ENCODE assay signal across 16 cellular contexts in genomic region chr1:156812293-156812990, GRCh38. TPM values are rescaled to one million over a fixed set of nuclear protein-coding genes. Genes with fewer than 3 reads are reported as not detected.
DNase-seq lines count a peak whose midpoint lies in the region; ATAC-seq lines count a peak whose summit lies in the region.
"Had no signal": no experiment of that assay in that cellular context is flagged by ENCODE, and none has a peak within 500 bp of the region (broad histone marks: within the 10 kb centered on the region; RNA-seq: fewer than 3 reads in every experiment).

No MANE protein-coding gene starts in this region.

- no peak for ATAC-seq in activated CD4-positive, alpha-beta T cell treated with anti-CD3 and anti-CD28 coated beads for 36 hours
- no peak for ATAC-seq in activated CD8-positive, alpha-beta T cell treated with anti-CD3 and anti-CD28 coated beads, Interleukin-2, amount 10 ng/mL, durations not matched to agents 7 days and 5 days
- ATAC-seq in memory B cell (ENCODE audit: low read depth), result no peak
- ATAC-seq in GM21717 (IDR thresholded peaks at IDR 0.05; ENCODE audit: unreplicated experiment), result no peak
- no peak for ATAC-seq in left cardiac atrium
- ATAC-seq: body of pancreas had no signal

- peak overlapping the region; percentile 93 for H3K4me3 Mint-ChIP-seq in activated CD4-positive, alpha-beta T cell treated with anti-CD3 and anti-CD28 coated beads for 36 hours
- peak overlapping the region; percentile 92 for H3K4me3 Mint-ChIP-seq in activated CD8-positive, alpha-beta T cell treated with anti-CD3 and anti-CD28 coated beads, Interleukin-2, amount 10 ng/mL, durations not matched to agents 7 days and 5 days
- peak overlapping the region; percentile 21 for H3K4me3 Mint-ChIP-seq in memory B cell

- no peaks in the 10 kb centered on the region for H3K27me3 Mint-ChIP-seq in activated CD4-positive, alpha-beta T cell treated with anti-CD3 and anti-CD28 coated beads for 36 hours
- no peaks in the 10 kb centered on the region for H3K27me3 Mint-ChIP-seq in activated CD8-positive, alpha-beta T cell treated with anti-CD3 and anti-CD28 coated beads, Interleukin-2, amount 10 ng/mL, durations not matched to agents 7 days and 5 days (ENCODE audit: low read depth)
- H3K27me3 Mint-ChIP-seq in memory B cell, result peaks cover 3% of the 10 kb centered on the region

- peaks cover 85% of the 10 kb centered on the region for H3K36me3 Mint-ChIP-seq in activated CD4-positive, alpha-beta T cell treated with anti-CD3 and anti-CD28 coated beads for 36 hours (ENCODE audit: low read depth)
- peaks cover 84% of the 10 kb centered on the region for H3K36me3 Mint-ChIP-seq in activated CD8-positive, alpha-beta T cell treated with anti-CD3 and anti-CD28 coated beads, Interleukin-2, amount 10 ng/mL, durations not matched to agents 7 days and 5 days (ENCODE audit: low read depth)
- no peaks in the 10 kb centered on the region for H3K36me3 Mint-ChIP-seq in memory B cell

- POLR2A ChIA-PET in activated CD4-positive, alpha-beta T cell treated with anti-CD3 and anti-CD28 coated beads for 36 hours (lab: Charles Lee), result interaction anchor here (1.0 to 1.1 kb wide), 2 partner anchors 45 to 47 kb away, joined by 3 read pairs; partner anchors contain the start of gene PRCC
- POLR2A ChIA-PET in activated CD8-positive, alpha-beta T cell treated with anti-CD3 and anti-CD28 coated beads, Interleukin-2, amount 10 ng/mL, durations not matched to agents 7 days and 5 days (lab: Charles Lee), result interaction anchor here (2.4 to 5.7 kb wide), 2 partner anchors 11 to 36 kb away, joined by 10 to 30 read pairs; no protein-coding TSS in a partner anchor

- H3K4me1 Mint-ChIP-seq in activated CD4-positive, alpha-beta T cell treated with anti-CD3 and anti-CD28 coated beads for 36 hours, result peaks cover 70% of the 10 kb centered on the region
- H3K4me1 Mint-ChIP-seq in activated CD8-positive, alpha-beta T cell treated with anti-CD3 and anti-CD28 coated beads, Interleukin-2, amount 10 ng/mL, durations not matched to agents 7 days and 5 days (ENCODE audit: low read depth), result peaks cover 78% of the 10 kb centered on the region
- peaks cover 19% of the 10 kb centered on the region for H3K4me1 Mint-ChIP-seq in memory B cell

- CTCF ChIA-PET in activated CD4-positive, alpha-beta T cell treated with anti-CD3 and anti-CD28 coated beads for 36 hours (lab: Charles Lee), result interaction anchor here (0.6 to 5.6 kb wide), 6 partner anchors 10 to 86 kb away, joined by 3 to 28 read pairs (median 4); partner anchors contain the start of gene NTRK1
- CTCF ChIA-PET in activated CD8-positive, alpha-beta T cell treated with anti-CD3 and anti-CD28 coated beads, Interleukin-2, amount 10 ng/mL, durations not matched to agents 7 days and 5 days (lab: Charles Lee), result interaction anchor here (0.9 to 11.2 kb wide), 12 partner anchors 10 to 151 kb away, joined by 3 to 164 read pairs (median 8); partner anchors contain the start of genes INSRR, MRPL24 and NTRK1

- intact Hi-C loops in activated CD4-positive, alpha-beta T cell treated with anti-CD3 and anti-CD28 coated beads for 36 hours (cut with DNase I, micrococcal nuclease), result loop anchor here in 1 of 2 experiments (5.0 kb wide), 1 partner anchor 50 kb away; the partner anchor contains the start of gene NTRK1
- intact Hi-C loops in left cardiac atrium (cut with DNase I), result no loop called here

- no peaks in the 10 kb centered on the region for H3K9me3 Mint-ChIP-seq in activated CD4-positive, alpha-beta T cell treated with anti-CD3 and anti-CD28 coated beads for 36 hours (ENCODE audit: low read depth)
- no peaks in the 10 kb centered on the region for H3K9me3 Mint-ChIP-seq in activated CD8-positive, alpha-beta T cell treated with anti-CD3 and anti-CD28 coated beads, Interleukin-2, amount 10 ng/mL, durations not matched to agents 7 days and 5 days (ENCODE audit: insufficient read depth)
- H3K9me3 Mint-ChIP-seq in memory B cell, result no peaks in the 10 kb centered on the region

- peak; percentile 37 for DNase-seq in activated CD4-positive, alpha-beta T cell treated with anti-CD3 and anti-CD28 coated beads for 36 hours
- DNase-seq in activated CD4-positive, alpha-beta T cell treated with anti-CD3 and anti-CD28 coated beads for 4 hours, result no peak
- DNase-seq in D341Med (ENCODE audit: low spot score), result peak; percentile 14
- DNase-seq in activated CD8-positive, alpha-beta T cell treated with anti-CD3 and anti-CD28 coated beads, Interleukin-2, amount 10 ng/mL, durations not matched to agents 7 days and 5 days, result no peak
- DNase-seq in memory B cell (ENCODE audit: low spot score in 2 of 2), result no peak
- DNase-seq in left cardiac atrium, result no peak
- no peak for DNase-seq in NCI-H1092 treated with DMSO at 0.1 percent for 48 hours (lab: John Stamatoyannopoulos, UW)
- DNase-seq: body of pancreas, COR-L47, NCI-H446 had no signal

- H3K27ac Mint-ChIP-seq in activated CD4-positive, alpha-beta T cell treated with anti-CD3 and anti-CD28 coated beads for 36 hours, result peak overlapping the region; percentile 100
- peak overlapping the region; percentile 100 for H3K27ac Mint-ChIP-seq in activated CD8-positive, alpha-beta T cell treated with anti-CD3 and anti-CD28 coated beads, Interleukin-2, amount 10 ng/mL, durations not matched to agents 7 days and 5 days
- H3K27ac Mint-ChIP-seq in memory B cell, result no peak overlapping the region

RNA-seq across cellular contexts. Expression of gene SH2D2A, which starts 4.2 kb away (rescaled TPM):
- total RNA-seq in activated CD4-positive, alpha-beta T cell treated with anti-CD3 and anti-CD28 coated beads for 36 hours, result 100 to 1,000 TPM; 189 to 211 TPM
- total RNA-seq in activated CD8-positive, alpha-beta T cell treated with anti-CD3 and anti-CD28 coated beads, Interleukin-2, amount 10 ng/mL, durations not matched to agents 7 days and 5 days, result 10 to 100 TPM; 84.0 to 86.7 TPM
- 1 to 10 TPM; 1.1 to 2.8 TPM for total RNA-seq in left cardiac atrium

RNA-seq across cellular contexts. Expression of gene PRCC, which starts 45.1 kb away (rescaled TPM):
- 100 to 1,000 TPM in 1 of 2 experiments, 10 to 100 TPM in 1; 80.4 to 110 TPM for total RNA-seq in activated CD4-positive, alpha-beta T cell treated with anti-CD3 and anti-CD28 coated beads for 36 hours
- total RNA-seq in activated CD8-positive, alpha-beta T cell treated with anti-CD3 and anti-CD28 coated beads, Interleukin-2, amount 10 ng/mL, durations not matched to agents 7 days and 5 days, result 10 to 100 TPM; 71.9 to 75.5 TPM
- 10 to 100 TPM; 32.0 to 46.2 TPM for total RNA-seq in left cardiac atrium

RNA-seq across cellular contexts. Expression of gene INSRR, which starts 46.5 kb away (rescaled TPM):
- under 1 TPM; 0.14 to 0.18 TPM for total RNA-seq in activated CD4-positive, alpha-beta T cell treated with anti-CD3 and anti-CD28 coated beads for 36 hours
- total RNA-seq in activated CD8-positive, alpha-beta T cell treated with anti-CD3 and anti-CD28 coated beads, Interleukin-2, amount 10 ng/mL, durations not matched to agents 7 days and 5 days, result under 1 TPM; 0.21 TPM
- under 1 TPM; 0.05 to 0.12 TPM for total RNA-seq in left cardiac atrium
- total RNA-seq: A172, G401, lower leg skin, renal cortical epithelial cell, thoracic aorta had no signal

RNA-seq across cellular contexts. Expression of gene NTRK1, which starts 48.2 kb away (rescaled TPM):
- total RNA-seq in activated CD4-positive, alpha-beta T cell treated with anti-CD3 and anti-CD28 coated beads for 36 hours, result 1 to 10 TPM; 4.4 to 6.1 TPM
- 1 to 10 TPM; 9.9 TPM for total RNA-seq in activated CD8-positive, alpha-beta T cell treated with anti-CD3 and anti-CD28 coated beads, Interleukin-2, amount 10 ng/mL, durations not matched to agents 7 days and 5 days
- 1 to 10 TPM; 2.1 to 2.5 TPM for total RNA-seq in left cardiac atrium
- total RNA-seq: renal cortical epithelial cell had no signal

Comparison
In these comparisons a context has a peak if more than half of its experiments do, and no peak if none do; other contexts are left out.
1. DNase-seq: peak in activated CD4-positive, alpha-beta T cell treated with anti-CD3 and anti-CD28 coated beads for 36 hours (single experiment) and D341Med (single experiment); none in activated CD4-positive, alpha-beta T cell treated with anti-CD3 and anti-CD28 coated beads for 4 hours (0 of 2), activated CD8-positive, alpha-beta T cell treated with anti-CD3 and anti-CD28 coated beads, Interleukin-2, amount 10 ng/mL, durations not matched to agents 7 days and 5 days (single experiment), memory B cell (0 of 2), left cardiac atrium (single experiment) and NCI-H1092 treated with DMSO at 0.1 percent for 48 hours (single experiment).
2. H3K4me3 Mint-ChIP-seq: peak in every context shown above with its lines; median percentile 93 in activated CD4-positive, alpha-beta T cell treated with anti-CD3 and anti-CD28 coated beads for 36 hours; 92 in activated CD8-positive, alpha-beta T cell treated with anti-CD3 and anti-CD28 coated beads, Interleukin-2, amount 10 ng/mL, durations not matched to agents 7 days and 5 days; 21 in memory B cell.
3. RNA of gene SH2D2A, which starts 4.2 kb away (total RNA-seq): 189 to 211 TPM in activated CD4-positive, alpha-beta T cell treated with anti-CD3 and anti-CD28 coated beads for 36 hours and 84.0 to 86.7 TPM in activated CD8-positive, alpha-beta T cell treated with anti-CD3 and anti-CD28 coated beads, Interleukin-2, amount 10 ng/mL, durations not matched to agents 7 days and 5 days; 1.1 to 2.8 TPM in left cardiac atrium; every median in the first group is over 10 times any median in the second.